In the genomic region with DNA sequence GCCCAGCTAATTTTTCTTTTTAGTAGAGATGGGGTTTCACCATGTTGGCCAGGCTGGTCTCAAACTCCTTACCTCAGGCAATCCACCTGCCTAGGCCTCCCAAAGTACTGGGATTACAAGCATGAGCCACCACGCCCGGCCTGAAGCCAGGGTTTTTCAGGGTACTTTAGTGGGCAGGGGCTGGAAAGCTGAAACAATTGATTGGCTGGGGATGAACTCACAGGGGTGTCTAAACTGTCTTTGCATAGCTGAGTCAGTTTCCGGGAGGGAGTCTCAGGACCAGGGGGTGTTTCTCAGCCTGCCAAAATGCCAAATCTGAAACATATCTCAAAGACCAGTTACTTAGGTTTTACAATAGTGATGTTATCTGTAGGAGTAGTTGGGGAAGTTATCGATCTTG, we compare ENCODE assay signal across 14 cellular contexts. TPM values are rescaled to one million over a fixed set of nuclear protein-coding genes. Genes with fewer than 3 reads are reported as not detected.
"Had no signal": no experiment of that assay in that cellular context is flagged by ENCODE, and none has a peak within 500 bp of the region (broad histone marks: within the 10 kb centered on the region; RNA-seq: fewer than 3 reads in every experiment).

No MANE protein-coding gene starts in this region.

- ATAC-seq: esophagus mucosa; gastroesophageal sphincter; left lobe of liver; mucosa of descending colon; naive thymus-derived CD8-positive, alpha-beta T cell had no signal

- H3K4me3 ChIP-seq: gastroesophageal sphincter, mucosa of descending colon had no signal

- H3K4me3 Mint-ChIP-seq: naive thymus-derived CD8-positive, alpha-beta T cell had no signal

- DNase-seq: effector memory CD4-positive, alpha-beta T cell; foreskin fibroblast; glutamatergic neuron; islet precursor cell; mammary epithelial cell; mucosa of descending colon; naive thymus-derived CD8-positive, alpha-beta T cell; small intestine; stimulated activated CD4-positive, alpha-beta T cell treated with anti-CD3 and anti-CD28 coated beads, Interleukin-2, amount 100 ng/mL, for 48 hours; stimulated activated naive CD4-positive, alpha-beta T cell treated with Interleukin-2 at 50 U/mL for 16 hours; trophoblast cell had no signal

- H3K36me3 Mint-ChIP-seq: naive thymus-derived CD8-positive, alpha-beta T cell had no signal

- H3K27me3 ChIP-seq: gastroesophageal sphincter had no signal

- H3K36me3 ChIP-seq: gastroesophageal sphincter had no signal

- H3K9me3 ChIP-seq: gastroesophageal sphincter, mucosa of descending colon had no signal

- H3K27ac Mint-ChIP-seq: naive thymus-derived CD8-positive, alpha-beta T cell had no signal

- H3K4me1 Mint-ChIP-seq: naive thymus-derived CD8-positive, alpha-beta T cell had no signal

RNA-seq across cellular contexts. Expression of gene PRUNE2, which starts 46.1 kb away (rescaled TPM):
- total RNA-seq: naive thymus-derived CD8-positive, alpha-beta T cell had no signal
